Comparison of ENCODE assay signal across 24 cellular contexts in the genomic region with DNA sequence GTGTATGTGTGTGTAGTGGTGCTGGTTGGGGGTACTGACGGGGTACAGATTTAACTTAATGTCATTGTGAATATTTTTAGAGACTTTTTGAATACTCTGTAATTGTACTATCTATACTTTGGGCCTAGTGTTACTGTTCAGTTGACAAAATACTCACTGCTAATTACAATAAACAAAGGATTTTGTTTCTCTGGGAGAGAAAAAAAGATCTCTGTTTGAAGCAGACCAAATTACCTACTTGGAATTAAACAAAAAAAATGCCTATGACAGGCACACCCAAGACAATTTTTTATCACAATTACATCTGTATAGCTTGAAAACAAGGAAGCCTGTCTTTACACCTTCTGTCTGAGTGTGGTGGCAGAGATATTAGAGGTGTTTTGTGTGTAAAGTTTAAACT. TPM values are rescaled to one million over a fixed set of nuclear protein-coding genes. Genes with fewer than 3 reads are reported as not detected.
A peak's percentile ranks its signal among the peaks of the same experiment; 100 is the strongest.
DNase-seq lines count a peak whose midpoint lies in the region; ATAC-seq, FAIRE-seq and TF ChIP-seq lines count a peak whose summit lies in the region.
"Had no signal": no experiment of that assay in that cellular context is flagged by ENCODE, and none has a peak within 500 bp of the region (broad histone marks: within the 10 kb centered on the region; RNA-seq: fewer than 3 reads in every experiment).

No MANE protein-coding gene starts in this region.

- H3K36me3 Mint-ChIP-seq in GM23338 (ENCODE audit: low read depth), result peaks cover 8% of the 10 kb centered on the region; the same call in 2 of the 3 replicates

- no peak for ATAC-seq in GM23338
- no peak for ATAC-seq in GM18867 (IDR thresholded peaks at IDR 0.05; ENCODE audit: unreplicated experiment)
- ATAC-seq in foreskin keratinocyte, result no peak

- H3K9me2 ChIP-seq in GM23338 (ENCODE audit: insufficient read depth), result no peaks in the 10 kb centered on the region

- H3K4me2 ChIP-seq in GM23338, result no peak overlapping the region
- H3K4me2 ChIP-seq: BLaER1, KMS-11 had no signal

- H3K9me3 Mint-ChIP-seq in GM23338, result peaks cover 6% of the 10 kb centered on the region; the same call in 2 of the 3 replicates

- H3F3A ChIP-seq in GM23338 (replicated peaks; ENCODE audit: low read depth), result no peaks in the 10 kb centered on the region

- intact Hi-C loops in kidney (cut with DNase I), result no loop called here

- no peaks in the 10 kb centered on the region for H3K9me3 ChIP-seq in kidney (ENCODE audit: control insufficient read depth in 1 of 2, low read length in 2 of 2)
- H3K9me3 ChIP-seq: BLaER1, HAP-1, Peyer's patch, SJCRH30 had no signal

- DNase-seq in GM23338 (ENCODE audit: low spot score) (no peak), medulla oblongata (ENCODE audit: extremely low spot score) (peak; percentile 44), pons (ENCODE audit: low spot score) (peak; percentile 84), kidney (no peak), HuH-7.5 (ENCODE audit: low spot score) (no peak), foreskin keratinocyte (no peak)
- DNase-seq: CD4-positive, alpha-beta T cell; DND-41; GM23248; IMR-90; NCI-H1105; NCI-H1694; NCI-H2227 treated with DMSO at 0.1 percent for 48 hours; NCI-H510A; Peyer's patch; SJCRH30 had no signal

- no peaks in the 10 kb centered on the region for H3K27me3 ChIP-seq in GM23338 (ENCODE audit: insufficient read depth)
- no peaks in the 10 kb centered on the region for H3K27me3 ChIP-seq in foreskin keratinocyte
- H3K27me3 ChIP-seq: BLaER1, Peyer's patch, SJCRH30 had no signal

- H3K27ac Mint-ChIP-seq in GM23338, result no peak overlapping the region; the same call in 1 of the 2 replicates
- H3K27ac Mint-ChIP-seq: CD4-positive, alpha-beta T cell had no signal

- H3K4me3 ChIP-seq in GM23338 (no peak overlapping the region), kidney (ENCODE audit: low read length in 2 of 2) (no peak overlapping the region)
- H3K4me3 ChIP-seq: BLaER1, GM23248, HAP-1, Peyer's patch, SJCRH30 had no signal

- H3K36me3 ChIP-seq in GM23338 (ENCODE audit: insufficient read depth) (no peaks in the 10 kb centered on the region; the same call in 1 of the 2 replicates), kidney (ENCODE audit: control insufficient read depth in 1 of 2, insufficient read depth in 2 of 2, low read length in 2 of 2) (no peaks in the 10 kb centered on the region)
- H3K36me3 ChIP-seq: BLaER1, HAP-1, Peyer's patch, SJCRH30 had no signal

- H2AFZ ChIP-seq in GM23338, result 0 out of 2 replicates have a peak overlapping the region, but pooled peaks have one; percentile 24
- H2AFZ ChIP-seq: GM23248 had no signal

- peaks cover 26% of the 10 kb centered on the region for H3K4me1 Mint-ChIP-seq in GM23338

- no peak overlapping the region for H3K4me3 Mint-ChIP-seq in GM23338
- H3K4me3 Mint-ChIP-seq: CD4-positive, alpha-beta T cell had no signal

- H3K4me1 ChIP-seq in GM23338 (ENCODE audit: insufficient read depth) (peaks cover 5% of the 10 kb centered on the region; the same call in 1 of the 2 replicates), kidney (ENCODE audit: control insufficient read depth in 1 of 2, insufficient read depth in 1 of 2, low read depth in 1 of 2, low read length in 2 of 2) (no peaks in the 10 kb centered on the region), foreskin keratinocyte (no peaks in the 10 kb centered on the region)
- H3K4me1 ChIP-seq: HAP-1, Peyer's patch had no signal

- no peak overlapping the region for H3K9ac ChIP-seq in kidney (ENCODE audit: low read length in 2 of 2)
- H3K9ac ChIP-seq: BLaER1, GM23248, KMS-11 had no signal

- H3K79me2 ChIP-seq in GM23338 (replicated peaks; ENCODE audit: insufficient read depth), result no peaks in the 10 kb centered on the region

- TF ChIP-seq CTCF in GM23338 (conservative IDR thresholded peaks at IDR 0.05; ENCODE audit: low read depth in 2 of 2) (no peak), kidney (IDR thresholded peaks at IDR 0.05; ENCODE audit: borderline replicate concordance, extremely low read depth, insufficient read depth) (no peak), foreskin keratinocyte (conservative IDR thresholded peaks at IDR 0.05) (no peak)

- H3K27ac ChIP-seq in GM23338 (ENCODE audit: low read depth) (no peak overlapping the region), angular gyrus (ENCODE audit: low read depth, low read length) (peak overlapping the region; percentile 49), kidney (ENCODE audit: low read depth in 2 of 2, low read length in 2 of 2) (no peak overlapping the region), foreskin keratinocyte (no peak overlapping the region)
- H3K27ac ChIP-seq: BLaER1, GM23248, KMS-11, Peyer's patch, SJCRH30 had no signal

- FAIRE-seq in kidney (lab: Jason Lieb, UNC), result no peak
- FAIRE-seq: GM12891 had no signal

- peaks cover 3% of the 10 kb centered on the region for H3K27me3 Mint-ChIP-seq in GM23338 (ENCODE audit: insufficient read depth, low read depth, poor library complexity)
- H3K27me3 Mint-ChIP-seq: CD4-positive, alpha-beta T cell had no signal

- H4K20me1 ChIP-seq in GM23338 (replicated peaks; ENCODE audit: insufficient read depth), result no peaks in the 10 kb centered on the region
- H4K20me1 ChIP-seq: BLaER1 had no signal

TF ChIP-seq in GM23338, 12 proteins besides CTCF, POLR2A, EP300 and RAD21 (continues in another document):
- TF ChIP-seq, protein P1, sequence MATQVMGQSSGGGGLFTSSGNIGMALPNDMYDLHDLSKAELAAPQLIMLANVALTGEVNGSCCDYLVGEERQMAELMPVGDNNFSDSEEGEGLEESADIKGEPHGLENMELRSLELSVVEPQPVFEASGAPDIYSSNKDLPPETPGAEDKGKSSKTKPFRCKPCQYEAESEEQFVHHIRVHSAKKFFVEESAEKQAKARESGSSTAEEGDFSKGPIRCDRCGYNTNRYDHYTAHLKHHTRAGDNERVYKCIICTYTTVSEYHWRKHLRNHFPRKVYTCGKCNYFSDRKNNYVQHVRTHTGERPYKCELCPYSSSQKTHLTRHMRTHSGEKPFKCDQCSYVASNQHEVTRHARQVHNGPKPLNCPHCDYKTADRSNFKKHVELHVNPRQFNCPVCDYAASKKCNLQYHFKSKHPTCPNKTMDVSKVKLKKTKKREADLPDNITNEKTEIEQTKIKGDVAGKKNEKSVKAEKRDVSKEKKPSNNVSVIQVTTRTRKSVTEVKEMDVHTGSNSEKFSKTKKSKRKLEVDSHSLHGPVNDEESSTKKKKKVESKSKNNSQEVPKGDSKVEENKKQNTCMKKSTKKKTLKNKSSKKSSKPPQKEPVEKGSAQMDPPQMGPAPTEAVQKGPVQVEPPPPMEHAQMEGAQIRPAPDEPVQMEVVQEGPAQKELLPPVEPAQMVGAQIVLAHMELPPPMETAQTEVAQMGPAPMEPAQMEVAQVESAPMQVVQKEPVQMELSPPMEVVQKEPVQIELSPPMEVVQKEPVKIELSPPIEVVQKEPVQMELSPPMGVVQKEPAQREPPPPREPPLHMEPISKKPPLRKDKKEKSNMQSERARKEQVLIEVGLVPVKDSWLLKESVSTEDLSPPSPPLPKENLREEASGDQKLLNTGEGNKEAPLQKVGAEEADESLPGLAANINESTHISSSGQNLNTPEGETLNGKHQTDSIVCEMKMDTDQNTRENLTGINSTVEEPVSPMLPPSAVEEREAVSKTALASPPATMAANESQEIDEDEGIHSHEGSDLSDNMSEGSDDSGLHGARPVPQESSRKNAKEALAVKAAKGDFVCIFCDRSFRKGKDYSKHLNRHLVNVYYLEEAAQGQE (IDR thresholded peaks at IDR 0.05; ENCODE audit: unreplicated experiment), result no peak
- no peak for TF ChIP-seq EZH2phosphoT487 (IDR thresholded peaks at IDR 0.05; ENCODE audit: unreplicated experiment)
- no peak for TF ChIP-seq JUNB (IDR thresholded peaks at IDR 0.05; ENCODE audit: unreplicated experiment)

RNA-seq across cellular contexts. Expression of a gene that starts 45.1 kb away (rescaled TPM):
- not detected in 2 replicates for total RNA-seq in GM23338 (2014; rRNA removed; shearing (Covaris generic))
- polyA plus RNA-seq in GM23338 (2016; fragmentation: Nextera tagmentation; extraction: Ambion mirVana), result not detected in 2 replicates
- 40.9 TPM for total RNA-seq in kidney
- 14.6 TPM for polyA plus RNA-seq in kidney (ENCODE audit: insufficient read depth, low read depth, low replicate concordance)
- not detected in 2 replicates for total RNA-seq in foreskin keratinocyte
- not detected in 2 replicates for polyA plus RNA-seq in foreskin keratinocyte
- total RNA-seq: CD4-positive, alpha-beta T cell; G401; GM23248; HT1080; IMR-90 had no signal
- polyA plus RNA-seq: GM23248, IMR-90 had no signal

Comparison
In these comparisons a context has a peak if more than half of its experiments do, and no peak if none do; other contexts are left out.
1. DNase-seq: peak in medulla oblongata (single experiment) and pons (single experiment); none in GM23338 (single experiment), kidney (single experiment), HuH-7.5 (single experiment) and foreskin keratinocyte (0 of 2).
2. RNA of a gene that starts 45.1 kb away (total RNA-seq): 40.9 TPM in kidney (single experiment); not detected in GM23338 and not detected in foreskin keratinocyte; every median in the first group is over 10 times any median in the second.